Comparison of ENCODE assay signal across 19 cellular contexts in genomic region chr4:16278178-16278577, GRCh38. TPM values are rescaled to one million over a fixed set of nuclear protein-coding genes. Genes with fewer than 3 reads are reported as not detected.
DNase-seq lines count a peak whose midpoint lies in the region; ATAC-seq, FAIRE-seq and TF ChIP-seq lines count a peak whose summit lies in the region.
"Had no signal": no experiment of that assay in that cellular context is flagged by ENCODE, and none has a peak within 500 bp of the region (broad histone marks: within the 10 kb centered on the region; RNA-seq: fewer than 3 reads in every experiment).

No MANE protein-coding gene starts in this region.

- H3K4me3 ChIP-seq in KMS-11 (IDR thresholded peaks at IDR 0.05; ENCODE audit: insufficient read depth, low read depth, low read length), result no peak overlapping the region
- H3K4me3 ChIP-seq in cardiac fibroblast (replicated peaks in 1 of 2; ENCODE audit: low read depth in 2 of 2, low read length in 2 of 2), result no peak overlapping the region
- H3K4me3 ChIP-seq in osteoblast (ENCODE audit: insufficient read depth, low read length), result no peak overlapping the region
- H3K4me3 ChIP-seq in HepG2 (replicated peaks in 1 of 3; ENCODE audit: insufficient read depth in 1 of 3, low read depth in 2 of 3, low read length in 3 of 3), result no peak overlapping the region
- H3K4me3 ChIP-seq: adrenal gland, psoas muscle had no signal

- intact Hi-C loops in HepG2 (cut with micrococcal nuclease; ENCODE audit: unreplicated experiment), result no loop called here

- in situ Hi-C loops in HepG2 (cut with HindIII; ENCODE audit: extremely low pct_ligation_motif_present, low pct_unique_long_range_greater_than_20kb), result loop anchor here (25.0 kb wide), 2 partner anchors 1059 to 1184 kb away; no protein-coding TSS in a partner anchor

- BruUV-seq in HepG2 (replicated peaks; lab: Mats Ljungman, UMichigan), result no TSS peak

- H3K36me3 ChIP-seq in KMS-11 (ENCODE audit: insufficient read depth) (no peaks in the 10 kb centered on the region), osteoblast (ENCODE audit: insufficient read depth, low read length) (no peaks in the 10 kb centered on the region), HepG2 (replicated peaks in 1 of 2; ENCODE audit: control insufficient read depth in 1 of 2, insufficient read depth in 2 of 2, low read length in 2 of 2) (no peaks in the 10 kb centered on the region)
- H3K36me3 ChIP-seq: adrenal gland had no signal

- 33% methylated on average over 1 of the region's 1 CpG for WGBS in HepG2 (ENCODE audit: low lambda C conversion rate)

- FAIRE-seq in HepG2 (lab: Jason Lieb, UNC), result no peak
- FAIRE-seq: colon, H54 had no signal

- H4K20me1 ChIP-seq in KMS-11 (ENCODE audit: insufficient read depth) (no peaks in the 10 kb centered on the region), osteoblast (ENCODE audit: insufficient read depth, low read length) (no peaks in the 10 kb centered on the region), HepG2 (ENCODE audit: insufficient read depth, low read length) (no peaks in the 10 kb centered on the region)

- TF ChIP-seq EP300 in HepG2 (IDR thresholded peaks at IDR 0.05; ENCODE audit: low read depth in 2 of 2, low read length in 2 of 2) (no peak), HepG2 (CRISPR knock-in tag; IDR thresholded peaks at IDR 0.05; ENCODE audit: borderline replicate concordance) (no peak)

- H3K79me2 ChIP-seq in KMS-11 (ENCODE audit: insufficient read depth, low read depth), result no peaks in the 10 kb centered on the region
- H3K79me2 ChIP-seq in osteoblast (ENCODE audit: insufficient read depth, low read length), result no peaks in the 10 kb centered on the region
- no peaks in the 10 kb centered on the region for H3K79me2 ChIP-seq in HepG2 (ENCODE audit: insufficient read depth, low read length)

- no peak overlapping the region for H3K27ac ChIP-seq in KMS-11
- H3K27ac ChIP-seq in osteoblast (ENCODE audit: low read depth, low read length), result no peak overlapping the region
- no peak overlapping the region for H3K27ac ChIP-seq in HepG2 (ENCODE audit: extremely low read length, insufficient read depth, low read length)
- H3K27ac ChIP-seq: adrenal gland, psoas muscle had no signal

- no peak overlapping the region for H2AFZ ChIP-seq in KMS-11 (ENCODE audit: low read depth)
- no peak overlapping the region for H2AFZ ChIP-seq in osteoblast (ENCODE audit: low read length)
- no peak overlapping the region for H2AFZ ChIP-seq in HepG2 (ENCODE audit: low read length)

- CTCF ChIA-PET in HepG2 (lab: Yijun Ruan, JAX; ENCODE audit: low intra/inter-chr PET ratio, low total read pairs), result no interaction called here

- TF ChIP-seq CTCF in KMS-11 (conservative IDR thresholded peaks at IDR 0.05; ENCODE audit: low read depth, low read length), result 0 out of 2 replicates have a peak, but pooled peaks have one; percentile 32
- TF ChIP-seq CTCF in cardiac fibroblast (IDR thresholded peaks at IDR 0.05; ENCODE audit: low read depth, low read length), result peak; percentile 20
- TF ChIP-seq CTCF in osteoblast (IDR thresholded peaks at IDR 0.05; ENCODE audit: extremely low read depth, low read depth, low read length), result peak; percentile 44
- no peak for TF ChIP-seq CTCF in HepG2 (CRISPR knock-in tag; IDR thresholded peaks at IDR 0.05)

- H3K4me2 ChIP-seq in KMS-11, result no peak overlapping the region
- H3K4me2 ChIP-seq in osteoblast (ENCODE audit: insufficient read depth, low read length), result no peak overlapping the region
- no peak overlapping the region for H3K4me2 ChIP-seq in HepG2 (ENCODE audit: low read depth, low read length)

- H3K9me3 ChIP-seq in osteoblast (ENCODE audit: low read depth, low read length) (peaks cover 2% of the 10 kb centered on the region), HepG2 (ENCODE audit: low read length) (peaks cover 30% of the 10 kb centered on the region)
- H3K9me3 ChIP-seq: adrenal gland, psoas muscle had no signal

- TF ChIP-seq RAD21 in HepG2 (CRISPR knock-in tag; IDR thresholded peaks at IDR 0.05), result no peak

- ATAC-seq in GM21423 (IDR thresholded peaks at IDR 0.05; ENCODE audit: unreplicated experiment), result no peak
- no peak for ATAC-seq in HepG2
- ATAC-seq: activated CD8-positive, alpha-beta T cell treated with anti-CD3 and anti-CD28 coated beads for 36 hours; esophagus mucosa; left colon; psoas muscle had no signal

- no peak overlapping the region for H3K9ac ChIP-seq in KMS-11
- H3K9ac ChIP-seq in HepG2 (ENCODE audit: insufficient read depth, low read depth, low read length), result no peak overlapping the region

- H3K27me3 ChIP-seq in KMS-11 (ENCODE audit: insufficient read depth, low read depth) (no peaks in the 10 kb centered on the region), osteoblast (ENCODE audit: insufficient read depth, low read length) (no peaks in the 10 kb centered on the region), HepG2 (ENCODE audit: control insufficient read depth in 1 of 2, insufficient read depth in 2 of 2, low read length in 2 of 2) (no peaks in the 10 kb centered on the region; a peak in 1 of 5 replicates)
- H3K27me3 ChIP-seq: adrenal gland had no signal

- POLR2A ChIA-PET in HepG2 (lab: Yijun Ruan, JAX), result no interaction called here

- H3K4me1 ChIP-seq in KMS-11 (ENCODE audit: low read depth, poor library complexity, severe bottlenecking) (no peaks in the 10 kb centered on the region), osteoblast (ENCODE audit: insufficient read depth, low read length) (no peaks in the 10 kb centered on the region), HepG2 (ENCODE audit: insufficient read depth, low read length) (no peaks in the 10 kb centered on the region)
- H3K4me1 ChIP-seq: adrenal gland, psoas muscle had no signal

- no peak for TF ChIP-seq POLR2A in HepG2 (IDR thresholded peaks at IDR 0.05; ENCODE audit: insufficient read depth in 1 of 2, low read depth in 2 of 2, low read length in 2 of 2)

- DNase-seq in DMS53 (lab: John Stamatoyannopoulos, UW) (peak; percentile 24), DMS53 treated with DMSO at 0.1 percent for 48 hours (lab: John Stamatoyannopoulos, UW; ENCODE audit: unreplicated experiment) (no peak), cardiac fibroblast (ENCODE audit: low read depth in 2 of 2) (peak in 1 of 2 donors; percentile 5), osteoblast (ENCODE audit: insufficient read length, low spot score, missing footprints) (no peak), islet precursor cell (no peak), HepG2 (ENCODE audit: low spot score) (no peak)
- DNase-seq: activated CD8-positive, alpha-beta T cell treated with anti-CD3 and anti-CD28 coated beads for 36 hours; adrenal gland; hippocampal formation; left colon; NCI-H1436 treated with DMSO at 0.1 percent for 48 hours; NCI-H2227 treated with DMSO at 0.1 percent for 48 hours; psoas muscle; stimulated activated CD4-positive, alpha-beta T cell treated with anti-CD3 and anti-CD28 coated beads, Interleukin-15, amount 100 ng/mL, for 24 hours had no signal

TF ChIP-seq in HepG2, 621 proteins besides CTCF, POLR2A, EP300 and RAD21:
- no peak for TF ChIP-seq ZNF564 (CRISPR knock-in tag; IDR thresholded peaks at IDR 0.05)
TF ChIP-seq in HepG2: peak in this region for 0.

RNA-seq across cellular contexts. Expression of gene TAPT1, which starts 51.9 kb away (rescaled TPM):
- total RNA-seq in osteoblast (18.0 and 19.5 TPM in 2 replicates), HepG2 (2016; rRNA removed; fragmentation: Illumina TruSeq; extraction: Trizol) (16.3 and 24.5 TPM in 2 replicates)
- 3.1 and 5.0 TPM in 2 replicates for total RNA-seq in HepG2 (2016; cell fraction: cytosol; rRNA removed; fragmentation: Illumina TruSeq; extraction: Trizol; ENCODE audit: low read depth)
- 11.6 and 24.9 TPM in 2 replicates for total RNA-seq in HepG2 (2016; cell fraction: insoluble cytoplasmic fraction; rRNA removed; fragmentation: Illumina TruSeq; extraction: Trizol)
- 10.7 and 11.1 TPM in 2 replicates for total RNA-seq in HepG2 (2016; cell fraction: membrane; rRNA removed; fragmentation: Illumina TruSeq; extraction: Trizol)
- 37.3 and 37.6 TPM in 2 replicates for total RNA-seq in HepG2 (2016; cell fraction: nucleus; rRNA removed; fragmentation: Illumina TruSeq; extraction: Trizol)
- 23.3 and 25.3 TPM in 2 replicates for polyA plus RNA-seq in HepG2 (2011; rRNA removed)
- polyA plus RNA-seq in HepG2 (2011; cell fraction: cytosol; rRNA removed), result 8.3 and 13.6 TPM in 2 replicates
- polyA plus RNA-seq in HepG2 (2011; cell fraction: nucleus; rRNA removed), result 30.6 and 35.1 TPM in 2 replicates
- polyA plus RNA-seq in HepG2 (2012), result 19.8 and 24.0 TPM in 2 replicates
- 2.9 and 3.6 TPM in 2 replicates for polyA plus RNA-seq in HepG2 (2016; cell fraction: cytosol; fragmentation: Illumina TruSeq; extraction: Trizol; ENCODE audit: low read depth)
- 10.6 and 12.6 TPM in 2 replicates for polyA plus RNA-seq in HepG2 (2016; cell fraction: insoluble cytoplasmic fraction; fragmentation: Illumina TruSeq; extraction: Trizol; ENCODE audit: low read depth)
- polyA plus RNA-seq in HepG2 (2016; cell fraction: membrane; fragmentation: Illumina TruSeq; extraction: Trizol; ENCODE audit: low read depth), result 6.8 and 7.3 TPM in 2 replicates
- 51.8 and 52.9 TPM in 2 replicates for polyA plus RNA-seq in HepG2 (2016; cell fraction: nucleus; fragmentation: Illumina TruSeq; extraction: Trizol; ENCODE audit: insufficient read depth, low read depth)
- 15.2 and 37.2 TPM in 2 replicates for polyA minus RNA-seq in HepG2 (2011; rRNA and poly(A)+ RNA removed; ENCODE audit: low replicate concordance)
- polyA minus RNA-seq in HepG2 (2011; cell fraction: cytosol; rRNA and poly(A)+ RNA removed), result 17.0 and 19.9 TPM in 2 replicates
- polyA minus RNA-seq in HepG2 (2011; cell fraction: nucleus; rRNA and poly(A)+ RNA removed), result 102 TPM in 2 replicates
